ENCODE assay signal across 25 cellular contexts in the genomic region with DNA sequence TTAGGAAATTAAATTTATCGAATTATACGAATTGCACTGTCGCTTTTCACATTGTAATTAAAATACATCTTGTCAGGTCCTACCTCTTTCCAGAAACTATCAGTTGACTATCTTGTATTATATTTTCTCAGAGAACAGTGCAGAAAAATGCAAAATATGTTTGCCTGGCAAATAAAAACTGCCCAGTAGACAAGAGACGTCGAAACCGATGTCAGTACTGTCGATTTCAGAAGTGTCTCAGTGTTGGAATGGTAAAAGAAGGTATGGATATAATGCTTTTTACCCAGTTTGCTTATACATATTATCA. TPM values are rescaled to one million over a fixed set of nuclear protein-coding genes. Genes with fewer than 3 reads are reported as not detected.
"Had no signal": no experiment of that assay in that cellular context is flagged by ENCODE, and none has a peak within 500 bp of the region (broad histone marks: within the 10 kb centered on the region; RNA-seq: fewer than 3 reads in every experiment).

No MANE protein-coding gene starts in this region.

- H3K27ac ChIP-seq: coronary artery, dorsolateral prefrontal cortex, esophagus squamous epithelium, gastrocnemius medialis, heart right ventricle, left lung had no signal

- H3K27me3 ChIP-seq: gastrocnemius medialis had no signal

- H3K4me1 ChIP-seq: left lung had no signal

- ATAC-seq: gastrocnemius medialis; heart right ventricle; left cardiac atrium; left lung; left ventricle myocardium superior; mucosa of descending colon; naive thymus-derived CD8-positive, alpha-beta T cell had no signal

- DNase-seq: dermis blood vessel endothelial cell; dorsolateral prefrontal cortex; effector CD4-positive, alpha-beta T cell; effector memory CD4-positive, alpha-beta T cell; esophagus squamous epithelium; foreskin fibroblast; foreskin melanocyte; gastrocnemius medialis; glutamatergic neuron; head of caudate nucleus; heart right ventricle; hippocampal formation; left cardiac atrium; left lung; left ventricle myocardium superior; mammary epithelial cell; mucosa of descending colon; naive B cell; naive thymus-derived CD8-positive, alpha-beta T cell had no signal

- H3K9me3 ChIP-seq: esophagus squamous epithelium, gastrocnemius medialis, heart right ventricle, left lung, mucosa of descending colon had no signal

- H3K4me3 ChIP-seq: coronary artery, dorsolateral prefrontal cortex, esophagus squamous epithelium, gastrocnemius medialis, heart right ventricle, left lung, lung, mucosa of descending colon had no signal

- H3K36me3 ChIP-seq: esophagus squamous epithelium, left lung had no signal

- FAIRE-seq: colon, endothelial cell of umbilical vein, keratinocyte had no signal

RNA-seq across cellular contexts. Expression of a gene that starts 10.8 kb away (rescaled TPM):
- total RNA-seq: dermis blood vessel endothelial cell, epithelial cell of proximal tubule had no signal
